17 cellular contexts compared by ENCODE assay signal in the genomic region with DNA sequence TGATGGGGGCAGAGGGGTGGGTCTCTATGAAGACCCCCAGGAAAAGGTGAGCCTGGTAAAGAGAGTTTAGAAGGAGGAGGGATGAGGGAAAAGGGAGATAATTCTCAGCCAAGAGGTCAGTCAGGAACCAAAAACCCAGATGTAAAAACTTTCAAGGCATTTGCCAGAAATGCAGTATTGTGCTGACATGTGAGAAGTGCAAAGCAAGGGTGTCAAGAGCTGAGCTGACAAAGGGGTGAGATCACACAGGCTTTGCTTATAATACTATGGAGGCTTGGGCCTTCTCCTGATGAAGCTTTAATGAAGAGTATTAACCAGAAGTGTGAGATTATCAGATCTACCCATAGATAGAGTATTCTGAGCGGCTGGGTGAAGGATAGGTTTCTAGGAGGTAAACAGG. TPM values are rescaled to one million over a fixed set of nuclear protein-coding genes. Genes with fewer than 3 reads are reported as not detected.
A peak's percentile ranks its signal among the peaks of the same experiment; 100 is the strongest.
DNase-seq lines count a peak whose midpoint lies in the region; ATAC-seq and TF ChIP-seq lines count a peak whose summit lies in the region.
"Had no signal": no experiment of that assay in that cellular context is flagged by ENCODE, and none has a peak within 500 bp of the region (broad histone marks: within the 10 kb centered on the region; RNA-seq: fewer than 3 reads in every experiment).

No MANE protein-coding gene starts in this region.

- peak overlapping the region; percentile 39 for H3K18ac ChIP-seq in mesendoderm (ENCODE audit: low read length)

- peaks cover 8% of the 10 kb centered on the region for H3K9me3 Mint-ChIP-seq in endodermal cell
- H3K9me3 Mint-ChIP-seq: CD8-positive, alpha-beta T cell; HFFc6 had no signal

- no peaks in the 10 kb centered on the region for H3K79me2 ChIP-seq in mesendoderm (ENCODE audit: control insufficient read depth, insufficient read depth, low read length)

- ATAC-seq in left ventricle myocardium superior (peak; percentile 46), heart left ventricle (no peak), left colon (no peak)
- ATAC-seq: CD8-positive, alpha-beta T cell had no signal

- TF ChIP-seq CTCF in heart left ventricle (IDR thresholded peaks at IDR 0.05) (no peak), endodermal cell (conservative IDR thresholded peaks at IDR 0.05) (no peak)

- H4K5ac ChIP-seq in mesendoderm (ENCODE audit: low read length), result no peak overlapping the region

- H3K4me3 Mint-ChIP-seq in endodermal cell, result no peak overlapping the region
- H3K4me3 Mint-ChIP-seq: B cell; CD4-positive, CD25-positive, alpha-beta regulatory T cell; CD8-positive, alpha-beta T cell; HFFc6 had no signal

- H4K8ac ChIP-seq in mesendoderm (ENCODE audit: low read depth, low read length), result no peak overlapping the region

- peak overlapping the region; percentile 20 for H3K4ac ChIP-seq in mesendoderm (ENCODE audit: low read depth, low read length)

- H2BK5ac ChIP-seq in mesendoderm (ENCODE audit: low read length), result no peak overlapping the region

- no peak for DNase-seq in left ventricle myocardium superior
- DNase-seq in heart left ventricle, result no peak
- DNase-seq in endodermal cell, result no peak
- peak; percentile 85 for DNase-seq in mesendoderm
- DNase-seq in left colon, result no peak
- no peak for DNase-seq in MV-4-11 (lab: John Stamatoyannopoulos, UW)
- DNase-seq: Caco-2; CD4-positive, CD25-positive, alpha-beta regulatory T cell; CD8-positive, alpha-beta T cell; DMS153; DND-41; GOT3; HFFc6 had no signal

- H2BK15ac ChIP-seq in mesendoderm (replicated peaks; ENCODE audit: low read depth), result no peak overlapping the region

- no peaks in the 10 kb centered on the region for H3K36me3 ChIP-seq in heart left ventricle
- no peaks in the 10 kb centered on the region for H3K36me3 ChIP-seq in endodermal cell (ENCODE audit: control insufficient read depth, insufficient read depth, low read length)
- no peaks in the 10 kb centered on the region for H3K36me3 ChIP-seq in mesendoderm (ENCODE audit: control insufficient read depth, insufficient read depth, low read length)
- H3K36me3 ChIP-seq: BLaER1, HAP-1 had no signal

- H3K27me3 Mint-ChIP-seq in endodermal cell (ENCODE audit: insufficient read depth), result no peaks in the 10 kb centered on the region

- H3K27ac Mint-ChIP-seq in endodermal cell, result peak overlapping the region; percentile 2
- H3K27ac Mint-ChIP-seq: B cell; CD4-positive, CD25-positive, alpha-beta regulatory T cell; CD8-positive, alpha-beta T cell; HFFc6 had no signal

- no peak overlapping the region for H3K23ac ChIP-seq in mesendoderm (ENCODE audit: low read length)

- H3K9me3 ChIP-seq in heart left ventricle (no peaks in the 10 kb centered on the region), endodermal cell (ENCODE audit: control insufficient read depth, low read length) (peaks cover 12% of the 10 kb centered on the region)
- H3K9me3 ChIP-seq: BLaER1, Caco-2, HAP-1 had no signal

- no peaks in the 10 kb centered on the region for H3K27me3 ChIP-seq in heart left ventricle
- no peaks in the 10 kb centered on the region for H3K27me3 ChIP-seq in endodermal cell (ENCODE audit: control insufficient read depth, insufficient read depth, low read length, poor library complexity, severe bottlenecking)
- H3K27me3 ChIP-seq in mesendoderm (ENCODE audit: insufficient read depth, low read length, poor library complexity), result no peaks in the 10 kb centered on the region
- H3K27me3 ChIP-seq: BLaER1 had no signal

- no peak overlapping the region for H2AK5ac ChIP-seq in mesendoderm (ENCODE audit: low read length)

- H3K4me1 ChIP-seq in heart left ventricle (peaks cover 0 to 11% (median 5%) of the 10 kb centered on the region in 12 donors), endodermal cell (ENCODE audit: control insufficient read depth, insufficient read depth, low read length) (peaks cover 9% of the 10 kb centered on the region), mesendoderm (ENCODE audit: control insufficient read depth, low read depth, low read length) (peaks cover 14% of the 10 kb centered on the region)

- intact Hi-C loops in left ventricle myocardium superior (cut with micrococcal nuclease) (no loop called here), heart left ventricle (cut with DNase I) (no loop called here), left colon (cut with DNase I, micrococcal nuclease) (no loop called here)

- H3K9ac ChIP-seq in endodermal cell (ENCODE audit: extremely low read depth, low read length, poor library complexity, severe bottlenecking), result no peak overlapping the region
- no peak overlapping the region for H3K9ac ChIP-seq in mesendoderm (ENCODE audit: low read length)
- H3K9ac ChIP-seq: BLaER1 had no signal

- peaks cover 47% of the 10 kb centered on the region for H3K4me1 Mint-ChIP-seq in endodermal cell

- H3K56ac ChIP-seq in mesendoderm (ENCODE audit: low read length), result no peak overlapping the region

- H3K4me3 ChIP-seq in heart left ventricle (no peak overlapping the region), endodermal cell (ENCODE audit: low read length) (no peak overlapping the region), mesendoderm (ENCODE audit: low read length) (no peak overlapping the region)
- H3K4me3 ChIP-seq: BLaER1, HAP-1 had no signal

- H3K4me2 ChIP-seq in mesendoderm (ENCODE audit: low read length), result no peak overlapping the region
- H3K4me2 ChIP-seq: BLaER1 had no signal

- peaks cover 8% of the 10 kb centered on the region for H3K36me3 Mint-ChIP-seq in endodermal cell (ENCODE audit: low read depth)
- H3K36me3 Mint-ChIP-seq: CD4-positive, CD25-positive, alpha-beta regulatory T cell; CD8-positive, alpha-beta T cell had no signal

- WGBS in heart left ventricle, 4 donors, result 85 to 97% (median 91%) methylated on average over 1 of the region's 1 CpG
- WGBS in endodermal cell (ENCODE audit: insufficient coverage in 1 of 2, insufficient read length in 1 of 2), 2 experiments, result 69 to 88% methylated on average over 1 of the region's 1 CpG
- WGBS in mesendoderm (ENCODE audit: extremely low coverage, insufficient coverage, low lambda C conversion rate), result no CpG with 5 or more reads among the region's 1 CpG

- H3K27ac ChIP-seq in heart left ventricle (no peak overlapping the region), endodermal cell (ENCODE audit: low read depth, low read length) (no peak overlapping the region), mesendoderm (ENCODE audit: low read depth, low read length) (no peak overlapping the region)
- H3K27ac ChIP-seq: BLaER1, C4-2B had no signal

- no peak for TF ChIP-seq POLR2A in heart left ventricle (IDR thresholded peaks at IDR 0.05)

- H3K79me1 ChIP-seq in mesendoderm (ENCODE audit: low read length), result no peaks in the 10 kb centered on the region

- H2BK120ac ChIP-seq in mesendoderm (ENCODE audit: low read depth, low read length), result no peak overlapping the region

RNA-seq across cellular contexts. Expression of a gene that starts 22.3 kb away (rescaled TPM):
- total RNA-seq in left ventricle myocardium superior, result 20.6 TPM
- total RNA-seq in heart left ventricle, result 10 to 100 TPM; 11.3 to 50.6 (median 26.3) TPM
- 10 to 100 TPM; 36.2 to 74.7 TPM for polyA plus RNA-seq in heart left ventricle
- 10 to 100 TPM; 54.3 to 57.6 TPM for total RNA-seq in endodermal cell
- 56.9 TPM for polyA plus RNA-seq in endodermal cell (2013, experiment 1 of 2)
- 47.7 TPM for polyA plus RNA-seq in endodermal cell (2013, experiment 2 of 2)
- polyA plus RNA-seq in mesendoderm (2013, experiment 1 of 2), result 55.0 TPM
- 57.9 TPM for polyA plus RNA-seq in mesendoderm (2013, experiment 2 of 2)
- total RNA-seq in left colon, result 10 to 100 TPM; 32.9 to 60.6 TPM

RNA-seq across cellular contexts. Expression of a gene that starts 52.8 kb away (rescaled TPM):
- total RNA-seq in left ventricle myocardium superior (1.4 TPM), heart left ventricle (1 to 10 TPM; 1.3 to 7.3 (median 2.7) TPM), endodermal cell (1 to 10 TPM; 1.1 to 4.2 TPM), left colon (1 to 10 TPM; 2.3 to 3.1 TPM)
- 1 to 10 TPM in 1 of 2 donors, under 1 TPM in 1; 0.40 to 4.0 TPM for polyA plus RNA-seq in heart left ventricle
- 1.9 TPM for polyA plus RNA-seq in endodermal cell (2013, experiment 1 of 2)
- 0.99 TPM for polyA plus RNA-seq in endodermal cell (2013, experiment 2 of 2)
- polyA plus RNA-seq in mesendoderm (2013, experiment 1 of 2), result 0.55 TPM
- 0.80 TPM for polyA plus RNA-seq in mesendoderm (2013, experiment 2 of 2)
